Comparison of ENCODE assay signal across 22 cellular contexts in genomic region chr13:89402211-89402610, GRCh38.
DNase-seq lines count a peak whose midpoint lies in the region; ATAC-seq, FAIRE-seq and TF ChIP-seq lines count a peak whose summit lies in the region.
"Had no signal": no experiment of that assay in that cellular context is flagged by ENCODE, and none has a peak within 500 bp of the region (broad histone marks: within the 10 kb centered on the region; RNA-seq: fewer than 3 reads in every experiment).

No MANE protein-coding gene starts in this region.

- no peak for TF ChIP-seq RAD21 in H1 (IDR thresholded peaks at IDR 0.05 in 1 of 2, conservative IDR thresholded peaks at IDR 0.05 in 1 of 2; ENCODE audit: low read depth in 2 of 2, low read length in 2 of 2)

- no peaks in the 10 kb centered on the region for H3K9me3 ChIP-seq in H1 (ENCODE audit: insufficient read depth in 2 of 2, low read depth in 1 of 2, low read length in 1 of 2)
- H3K9me3 ChIP-seq: HAP-1, SJSA1 had no signal

- no peak overlapping the region for H2BK20ac ChIP-seq in H1 (ENCODE audit: low read length)

- TF ChIP-seq CTCF in CD14-positive monocyte (IDR thresholded peaks at IDR 0.05) (no peak), H1 (IDR thresholded peaks at IDR 0.05; ENCODE audit: control extremely low read depth in 1 of 3, insufficient read depth in 1 of 3, low read depth in 1 of 3, low read length in 3 of 3) (no peak), osteocyte (IDR thresholded peaks at IDR 0.05) (no peak)

- H4K91ac ChIP-seq in H1 (replicated peaks; ENCODE audit: insufficient read length, low read length): no peak overlapping the region

- WGBS in H1 (ENCODE audit: extremely low coverage in 1 of 2, insufficient coverage in 1 of 2, insufficient read length in 1 of 2, insufficient replicate concordance in 2 of 2, low coverage in 1 of 2, low lambda C conversion rate in 2 of 2, missing lambda C conversion rate in 1 of 2), 2 experiments: 100% methylated on average over 1 of the region's 1 CpG; no CpG with 5 or more reads in 1 of the 2 experiments

- H4K20me1 ChIP-seq in H1 (replicated peaks in 1 of 2; ENCODE audit: control insufficient read depth in 1 of 2, insufficient read depth in 2 of 2, low read length in 2 of 2): no peaks in the 10 kb centered on the region

- peak overlapping the region in 4 of 7 donors; percentile 35 to 50 (median 43) for H3K27ac Mint-ChIP-seq in CD14-positive monocyte
- peak overlapping the region; percentile 95 for H3K27ac Mint-ChIP-seq in osteocyte (ENCODE audit: unreplicated experiment)
- H3K27ac Mint-ChIP-seq: CD4-positive, CD25-positive, alpha-beta regulatory T cell; T-cell had no signal

- H3K27me3 Mint-ChIP-seq in CD14-positive monocyte (ENCODE audit: low read depth in 3 of 3): peaks cover 0 to 2% (median 2%) of the 10 kb centered on the region in 3 donors
- H3K27me3 Mint-ChIP-seq in osteocyte (ENCODE audit: unreplicated experiment): no peaks in the 10 kb centered on the region
- H3K27me3 Mint-ChIP-seq: CD4-positive, CD25-positive, alpha-beta regulatory T cell; T-cell had no signal

- peaks cover 0 to 5% (median 3%) of the 10 kb centered on the region in 7 donors for H3K9me3 Mint-ChIP-seq in CD14-positive monocyte
- H3K9me3 Mint-ChIP-seq in osteocyte (ENCODE audit: unreplicated experiment): peaks cover 16% of the 10 kb centered on the region

- peaks cover 0 to 2% (median 0%) of the 10 kb centered on the region in 4 experiments; a peak in 1 of 7 replicates for H3K4me1 ChIP-seq in H1 (replicated peaks in 1 of 4; ENCODE audit: control insufficient read depth in 3 of 4, insufficient read depth in 4 of 4, low read length in 3 of 4)
- H3K4me1 ChIP-seq: HAP-1, SJSA1 had no signal

- H3K4me3 ChIP-seq in H1 (ENCODE audit: extremely low read depth in 1 of 4, insufficient read depth in 2 of 4, low read depth in 3 of 4, low read length in 4 of 4): no peak overlapping the region
- H3K4me3 ChIP-seq: HAP-1, SJSA1 had no signal

- no peaks in the 10 kb centered on the region for H3K79me2 ChIP-seq in H1 (ENCODE audit: control insufficient read depth in 1 of 2, insufficient read depth in 2 of 2, low read length in 2 of 2)

- no peak overlapping the region for H2BK120ac ChIP-seq in H1 (replicated peaks; ENCODE audit: low read depth, low read length)

- no peak overlapping the region for H3K4me2 ChIP-seq in H1 (ENCODE audit: insufficient read depth in 1 of 2, low read depth in 2 of 2, low read length in 2 of 2)

- no peak for TF ChIP-seq POLR2A in H1 (IDR thresholded peaks at IDR 0.05; ENCODE audit: control extremely low read depth in 1 of 2, low read depth in 2 of 2, low read length in 2 of 2)

- H3K23ac ChIP-seq in H1 (ENCODE audit: insufficient read length): no peak overlapping the region

- DNase-seq in CD14-positive monocyte (ENCODE audit: low spot score): no peak
- peak; percentile 37 for DNase-seq in OCI-M1 (lab: John Stamatoyannopoulos, UW)
- DNase-seq in H1 (ENCODE audit: low read depth in 1 of 2, low spot score in 2 of 2): no peak
- DNase-seq in osteocyte (ENCODE audit: extremely low spot score, unreplicated experiment): no peak
- no peak for DNase-seq in NCI-H1436 treated with DMSO at 0.1 percent for 48 hours (lab: John Stamatoyannopoulos, UW)
- DNase-seq: ACHN; CD4-positive, CD25-positive, alpha-beta regulatory T cell; DMS153; HFFc6; NCI-H1092 treated with DMSO at 0.1 percent for 48 hours; NCI-H1436; NCI-H1930; NCI-H446; NCI-H524 treated with DMSO at 0.1 percent for 48 hours; NCI-H774; Right ventricle myocardium superior; RPMI8226; T-cell had no signal

- no peak for ATAC-seq in HG03280 (IDR thresholded peaks at IDR 0.05; ENCODE audit: unreplicated experiment)
- no peak for ATAC-seq in GM21723 (IDR thresholded peaks at IDR 0.05; ENCODE audit: unreplicated experiment)
- ATAC-seq: T-cell had no signal

- no peak overlapping the region for H4K8ac ChIP-seq in H1 (ENCODE audit: extremely low read depth, insufficient read depth, low read length)

- H3K18ac ChIP-seq in H1 (ENCODE audit: extremely low read depth, low read length): no peak overlapping the region

- intact Hi-C loops in CD14-positive monocyte (cut with micrococcal nuclease): no loop called here

- H3K4ac ChIP-seq in H1 (replicated peaks; ENCODE audit: insufficient read length, low read depth, low read length): no peak overlapping the region

- POLR2A ChIA-PET in H1 (lab: Charles Lee; ENCODE audit: partially characterized antibody): no interaction called here

- peaks cover 0 to 2% of the 10 kb centered on the region in 2 donors for H3K36me3 Mint-ChIP-seq in CD14-positive monocyte
- H3K36me3 Mint-ChIP-seq in osteocyte (ENCODE audit: unreplicated experiment): no peaks in the 10 kb centered on the region
- H3K36me3 Mint-ChIP-seq: CD4-positive, CD25-positive, alpha-beta regulatory T cell; T-cell had no signal

- no peak overlapping the region for H2AK5ac ChIP-seq in H1 (ENCODE audit: low read depth, low read length)

- H2BK12ac ChIP-seq in H1 (ENCODE audit: low read depth, low read length): no peak overlapping the region

- H3K79me1 ChIP-seq in H1 (ENCODE audit: low read depth, low read length): no peaks in the 10 kb centered on the region

- no peak overlapping the region for H3K9ac ChIP-seq in H1 (replicated peaks in 1 of 4; ENCODE audit: extremely low read depth in 1 of 4, low read depth in 3 of 4, low read length in 3 of 4)

- no peak overlapping the region for H2BK5ac ChIP-seq in H1 (ENCODE audit: low read depth, low read length)

- CTCF ChIA-PET in H1 (lab: Charles Lee; ENCODE audit: partially characterized antibody): no interaction called here

- TF ChIP-seq EP300 in H1 (IDR thresholded peaks at IDR 0.05; ENCODE audit: borderline replicate concordance in 1 of 2, low read depth in 2 of 2, low read length in 2 of 2): no peak

- H3K27me3 ChIP-seq in H1 (replicated peaks in 1 of 4; ENCODE audit: control insufficient read depth in 3 of 4, extremely low read depth in 1 of 4, insufficient read depth in 3 of 4, low read length in 3 of 4): no peaks in the 10 kb centered on the region
- H3K27me3 ChIP-seq: SJSA1 had no signal

- H3K4me1 Mint-ChIP-seq in CD14-positive monocyte (peaks cover 17% of the 10 kb centered on the region), osteocyte (ENCODE audit: unreplicated experiment) (peaks cover 19% of the 10 kb centered on the region)
- H3K4me1 Mint-ChIP-seq: CD4-positive, CD25-positive, alpha-beta regulatory T cell; T-cell had no signal

- H3K23me2 ChIP-seq in H1 (ENCODE audit: low read depth, low read length): no peaks in the 10 kb centered on the region

- no peak overlapping the region for H3K27ac ChIP-seq in H1 (ENCODE audit: low read depth, low read length)
- H3K27ac ChIP-seq: SJSA1 had no signal

- peak overlapping the region; percentile 43; the same call in 1 of the 2 replicates for H2AFZ ChIP-seq in H1 (ENCODE audit: low read length)

- no peak overlapping the region for H3K56ac ChIP-seq in H1 (replicated peaks; ENCODE audit: insufficient read length, low read depth, low read length)

- FAIRE-seq in H1 (lab: Jason Lieb, UNC): no peak

- H3K4me3 Mint-ChIP-seq in CD14-positive monocyte (no peak overlapping the region), osteocyte (ENCODE audit: unreplicated experiment) (no peak overlapping the region)
- H3K4me3 Mint-ChIP-seq: CD4-positive, CD25-positive, alpha-beta regulatory T cell; HFFc6; T-cell had no signal

- no peak overlapping the region for H2BK15ac ChIP-seq in H1 (ENCODE audit: low read length)

- no peak overlapping the region for H3K14ac ChIP-seq in H1 (ENCODE audit: insufficient read length)

- no peak overlapping the region for H4K5ac ChIP-seq in H1 (ENCODE audit: insufficient read length, low read depth, low read length)

- no peaks in the 10 kb centered on the region for H3K36me3 ChIP-seq in H1 (ENCODE audit: control insufficient read depth in 2 of 4, insufficient read depth in 4 of 4, low read length in 3 of 4)
- H3K36me3 ChIP-seq: HAP-1, SJSA1 had no signal

TF ChIP-seq in H1, 55 proteins besides CTCF, POLR2A, EP300 and RAD21:
- TF ChIP-seq RXRA (IDR thresholded peaks at IDR 0.05; ENCODE audit: insufficient read depth, low read depth, low read length): no peak
- TF ChIP-seq CHD1 (IDR thresholded peaks at IDR 0.05; ENCODE audit: low read depth, low read length): no peak
- no peak for TF ChIP-seq KDM4A (IDR thresholded peaks at IDR 0.05; ENCODE audit: low read depth, low read length, severe bottlenecking)
TF ChIP-seq in H1: peak in this region for 0.
